23 cellular contexts compared by ENCODE assay signal in genomic region chr3:188801393-188801792, GRCh38.
DNase-seq lines count a peak whose midpoint lies in the region; ATAC-seq and TF ChIP-seq lines count a peak whose summit lies in the region.
"Had no signal": no experiment of that assay in that cellular context is flagged by ENCODE, and none has a peak within 500 bp of the region (broad histone marks: within the 10 kb centered on the region; RNA-seq: fewer than 3 reads in every experiment).

No MANE protein-coding gene starts in this region.

- no peaks in the 10 kb centered on the region for H3K4me1 Mint-ChIP-seq in activated CD4-positive, alpha-beta T cell treated with anti-CD3 and anti-CD28 coated beads, Interleukin-2, amount 10 ng/mL, durations not matched to agents 24 days and 14 days

- ATAC-seq in left ventricle myocardium superior (peak; percentile 75), aorta (ENCODE audit: low FRiP score) (peak; percentile 33)
- ATAC-seq: CD8-positive, alpha-beta T cell; GM12878; GM23338; HCT116 had no signal

- peaks cover 6% of the 10 kb centered on the region for H3K9me3 Mint-ChIP-seq in activated CD4-positive, alpha-beta T cell treated with anti-CD3 and anti-CD28 coated beads, Interleukin-2, amount 10 ng/mL, durations not matched to agents 24 days and 14 days
- H3K9me3 Mint-ChIP-seq: H9 had no signal

- H3K27me3 ChIP-seq in left ventricle myocardium inferior (ENCODE audit: low read depth) = no peaks in the 10 kb centered on the region
- H3K27me3 ChIP-seq in aorta (ENCODE audit: control insufficient read depth in 1 of 2, insufficient read depth in 2 of 2, low read length in 1 of 2) = no peaks in the 10 kb centered on the region
- H3K27me3 ChIP-seq: BLaER1 had no signal

- H3K36me3 Mint-ChIP-seq in activated CD4-positive, alpha-beta T cell treated with anti-CD3 and anti-CD28 coated beads, Interleukin-2, amount 10 ng/mL, durations not matched to agents 24 days and 14 days (ENCODE audit: low read depth) = peaks cover 3% of the 10 kb centered on the region
- H3K36me3 Mint-ChIP-seq: CD4-positive, CD25-positive, alpha-beta regulatory T cell had no signal

- peaks cover 46% of the 10 kb centered on the region for H3K4me1 ChIP-seq in left ventricle myocardium inferior
- peaks cover 4 to 6% of the 10 kb centered on the region in 2 donors for H3K4me1 ChIP-seq in aorta (ENCODE audit: control insufficient read depth in 1 of 2, insufficient read depth in 2 of 2, low read length in 2 of 2)
- H3K4me1 ChIP-seq: Caco-2 had no signal

- H3K27ac ChIP-seq in left ventricle myocardium inferior (replicated peaks) (no peak overlapping the region), aorta (ENCODE audit: low read depth in 1 of 2, low read length in 2 of 2) (no peak overlapping the region)
- H3K27ac ChIP-seq: 22Rv1, BLaER1, C4-2B had no signal

- TF ChIP-seq CTCF in left ventricle myocardium inferior (IDR thresholded peaks at IDR 0.05; ENCODE audit: borderline replicate concordance) (no peak), foreskin fibroblast (IDR thresholded peaks at IDR 0.05; ENCODE audit: low read depth, low read length) (no peak)

- H3K36me3 ChIP-seq in left ventricle myocardium inferior (no peaks in the 10 kb centered on the region), aorta (ENCODE audit: control insufficient read depth in 1 of 2, insufficient read depth in 2 of 2, low read length in 1 of 2) (no peaks in the 10 kb centered on the region)
- H3K36me3 ChIP-seq: BLaER1 had no signal

- 56 to 63% methylated on average over 4 of the region's 4 CpGs for WGBS in aorta, 2 donors

- no peak overlapping the region for H3K4me3 Mint-ChIP-seq in activated CD4-positive, alpha-beta T cell treated with anti-CD3 and anti-CD28 coated beads, Interleukin-2, amount 10 ng/mL, durations not matched to agents 24 days and 14 days
- H3K4me3 Mint-ChIP-seq: B cell; CD4-positive, CD25-positive, alpha-beta regulatory T cell; CD8-positive, alpha-beta T cell; GM23338; H9 had no signal

- no peaks in the 10 kb centered on the region for H3K27me3 Mint-ChIP-seq in activated CD4-positive, alpha-beta T cell treated with anti-CD3 and anti-CD28 coated beads, Interleukin-2, amount 10 ng/mL, durations not matched to agents 24 days and 14 days
- H3K27me3 Mint-ChIP-seq: B cell; CD4-positive, CD25-positive, alpha-beta regulatory T cell had no signal

- peak; percentile 17 for DNase-seq in activated CD4-positive, alpha-beta T cell treated with anti-CD3 and anti-CD28 coated beads, Interleukin-2, amount 10 ng/mL, durations not matched to agents 24 days and 14 days
- DNase-seq in activated CD4-positive, alpha-beta T cell treated with anti-CD3 and anti-CD28 coated beads, Interleukin-2, amount 50 U/mL, for 4 hours = no peak
- DNase-seq in left ventricle myocardium superior (no peak), left ventricle myocardium inferior (no peak), myocyte (ENCODE audit: low read depth) (peak; percentile 40), aorta (no peak), germinal center (ENCODE audit: low spot score) (no peak), foreskin fibroblast (no peak)
- DNase-seq: Caco-2; CD4-positive, CD25-positive, alpha-beta regulatory T cell; CD8-positive, alpha-beta T cell; DMS153; DND-41; EL; GDM1; H9 had no signal

- peaks cover 5% of the 10 kb centered on the region for H3K9me3 ChIP-seq in left ventricle myocardium inferior (replicated peaks)
- H3K9me3 ChIP-seq in aorta (ENCODE audit: control insufficient read depth, low read length) = no peaks in the 10 kb centered on the region
- H3K9me3 ChIP-seq: BLaER1 had no signal

- intact Hi-C loops in activated CD4-positive, alpha-beta T cell treated with anti-CD3 and anti-CD28 coated beads, Interleukin-2, amount 10 ng/mL, durations not matched to agents 24 days and 14 days (cut with micrococcal nuclease) = no loop called here
- intact Hi-C loops in left ventricle myocardium superior (cut with micrococcal nuclease) (no loop called here), left ventricle myocardium inferior (cut with micrococcal nuclease) (no loop called here), aorta (cut with DNase I) (no loop called here)

- H3K4me3 ChIP-seq in left ventricle myocardium inferior = no peak overlapping the region
- H3K4me3 ChIP-seq in aorta (ENCODE audit: low read length in 2 of 2) = no peak overlapping the region
- no peak overlapping the region for H3K4me3 ChIP-seq in foreskin fibroblast (ENCODE audit: low read depth in 1 of 2, low read length in 2 of 2)
- H3K4me3 ChIP-seq: BLaER1, GM12878, GM23338 had no signal

- H3K27ac Mint-ChIP-seq in activated CD4-positive, alpha-beta T cell treated with anti-CD3 and anti-CD28 coated beads, Interleukin-2, amount 10 ng/mL, durations not matched to agents 24 days and 14 days = no peak overlapping the region
- H3K27ac Mint-ChIP-seq: B cell; CD4-positive, CD25-positive, alpha-beta regulatory T cell; CD8-positive, alpha-beta T cell; GM23338; H9 had no signal

Comparison
In these comparisons a context has a peak if more than half of its experiments do, and no peak if none do; other contexts are left out.
1. DNase-seq: peak in activated CD4-positive, alpha-beta T cell treated with anti-CD3 and anti-CD28 coated beads, Interleukin-2, amount 10 ng/mL, durations not matched to agents 24 days and 14 days (single experiment) and myocyte (single experiment); none in activated CD4-positive, alpha-beta T cell treated with anti-CD3 and anti-CD28 coated beads, Interleukin-2, amount 50 U/mL, for 4 hours (0 of 2), left ventricle myocardium superior (single experiment), left ventricle myocardium inferior (single experiment), aorta (0 of 2), germinal center (single experiment) and foreskin fibroblast (0 of 2).